In genomic region chr17:45857977-45858708, GRCh38 we compare ENCODE assay signal across 11 cellular contexts. TPM values are rescaled to one million over a fixed set of nuclear protein-coding genes. Genes with fewer than 3 reads are reported as not detected.
DNase-seq lines count a peak whose midpoint lies in the region; ATAC-seq and TF ChIP-seq lines count a peak whose summit lies in the region.
"Had no signal": no experiment of that assay in that cellular context is flagged by ENCODE, and none has a peak within 500 bp of the region (broad histone marks: within the 10 kb centered on the region; RNA-seq: fewer than 3 reads in every experiment).

No MANE protein-coding gene starts in this region.

- H2AFZ ChIP-seq in GM23248, result no peak overlapping the region

- WGBS in GM23248 (ENCODE audit: low coverage in 1 of 2, low lambda C conversion rate in 2 of 2, missing lambda C conversion rate in 2 of 2), 2 experiments, result 18 to 21% methylated on average over 10 of the region's 10 CpGs
- WGBS in endodermal cell (ENCODE audit: insufficient coverage in 1 of 2, insufficient read length in 1 of 2), 2 experiments, result 60 to 68% methylated on average over 6 to 10 of the region's 10 CpGs

- H3K9me2 ChIP-seq in GM23248 (ENCODE audit: insufficient read depth), result no peaks in the 10 kb centered on the region

- no peak for ATAC-seq in GM19035 (IDR thresholded peaks at IDR 0.05; ENCODE audit: unreplicated experiment)

- TF ChIP-seq CTCF in endodermal cell (conservative IDR thresholded peaks at IDR 0.05) (no peak), neural crest cell (conservative IDR thresholded peaks at IDR 0.05) (no peak)

- H3K27ac ChIP-seq in GM23248 (no peak overlapping the region), endodermal cell (ENCODE audit: low read depth, low read length) (no peak overlapping the region)

- peaks cover 4% of the 10 kb centered on the region; the same call in 1 of the 2 replicates for H3F3A ChIP-seq in GM23248 (ENCODE audit: insufficient read depth)

- no peak overlapping the region for H3K4me2 ChIP-seq in GM23248 (ENCODE audit: unreplicated experiment)

- H3K4me3 ChIP-seq in GM23248, result no peak overlapping the region
- H3K4me3 ChIP-seq in endodermal cell (ENCODE audit: low read length), result no peak overlapping the region

- H3K36me3 ChIP-seq in GM23248 (ENCODE audit: low read depth), result no peaks in the 10 kb centered on the region
- H3K36me3 ChIP-seq in endodermal cell (ENCODE audit: control insufficient read depth, insufficient read depth, low read length), result no peaks in the 10 kb centered on the region

- no peaks in the 10 kb centered on the region for H3K4me1 Mint-ChIP-seq in endodermal cell
- no peaks in the 10 kb centered on the region for H3K4me1 Mint-ChIP-seq in neural crest cell

- no peaks in the 10 kb centered on the region for H3K9me3 Mint-ChIP-seq in endodermal cell
- no peaks in the 10 kb centered on the region for H3K9me3 Mint-ChIP-seq in neural crest cell

- no peaks in the 10 kb centered on the region for H4K20me1 ChIP-seq in GM23248 (ENCODE audit: insufficient read depth)

- in situ Hi-C loops in GM23248 (cut with MboI), result no loop called here

- no peaks in the 10 kb centered on the region for H3K79me2 ChIP-seq in GM23248 (ENCODE audit: insufficient read depth)

- H3K9me3 ChIP-seq in GM23248 (ENCODE audit: low read depth) (no peaks in the 10 kb centered on the region), endodermal cell (ENCODE audit: control insufficient read depth, low read length) (no peaks in the 10 kb centered on the region)

- 0 out of 2 replicates have a peak, but pooled peaks cover 2% of the 10 kb centered on the region for H3K27me3 ChIP-seq in GM23248 (replicated peaks; ENCODE audit: insufficient read depth)
- peaks cover 10% of the 10 kb centered on the region for H3K27me3 ChIP-seq in endodermal cell (ENCODE audit: control insufficient read depth, insufficient read depth, low read length, poor library complexity, severe bottlenecking)

- peak; percentile 54 for DNase-seq in GM23248
- peak; percentile 26 for DNase-seq in OCI-M1 (lab: John Stamatoyannopoulos, UW)
- DNase-seq in endodermal cell, result peak; percentile 94
- peak; percentile 45 for DNase-seq in neural crest cell (ENCODE audit: low read depth, low spot score)
- no peak for DNase-seq in NCI-H345 (lab: John Stamatoyannopoulos, UW)
- no peak for DNase-seq in epidermal melanocyte (ENCODE audit: insufficient read length, low spot score)
- DNase-seq in NCI-H510A (lab: John Stamatoyannopoulos, UW), result no peak
- DNase-seq: hippocampal formation, NCI-H2029 treated with DMSO at 0.1 percent for 48 hours had no signal

- H3K9ac ChIP-seq in GM23248, result no peak overlapping the region
- H3K9ac ChIP-seq in endodermal cell (ENCODE audit: extremely low read depth, low read length, poor library complexity, severe bottlenecking), result no peak overlapping the region

- peaks cover 15% of the 10 kb centered on the region for H3K27me3 Mint-ChIP-seq in endodermal cell (ENCODE audit: insufficient read depth)
- H3K27me3 Mint-ChIP-seq in neural crest cell (ENCODE audit: low read depth), result peaks cover 64% of the 10 kb centered on the region

- no peak overlapping the region for H3K27ac Mint-ChIP-seq in endodermal cell
- no peak overlapping the region for H3K27ac Mint-ChIP-seq in neural crest cell (ENCODE audit: unreplicated experiment)

- H3K4me3 Mint-ChIP-seq in endodermal cell (no peak overlapping the region), neural crest cell (no peak overlapping the region)

- H3K4me1 ChIP-seq in GM23248 (ENCODE audit: insufficient read depth), result no peaks in the 10 kb centered on the region
- no peaks in the 10 kb centered on the region for H3K4me1 ChIP-seq in endodermal cell (ENCODE audit: control insufficient read depth, insufficient read depth, low read length)

- H3K36me3 Mint-ChIP-seq in endodermal cell (ENCODE audit: low read depth) (no peaks in the 10 kb centered on the region), neural crest cell (ENCODE audit: low read depth) (no peaks in the 10 kb centered on the region)

RNA-seq across cellular contexts. Expression of gene SPPL2C, which starts 13.5 kb away (rescaled TPM):
- not detected in 2 replicates for total RNA-seq in GM23248 (2014; rRNA removed; shearing (Covaris generic))
- not detected in 2 replicates for polyA plus RNA-seq in GM23248 (2016; fragmentation: Nextera tagmentation; extraction: Ambion mirVana)
- total RNA-seq in endodermal cell (not detected), neural crest cell (not detected in 2 replicates)
- not detected for polyA plus RNA-seq in endodermal cell (2013, experiment 1 of 2)
- polyA plus RNA-seq in endodermal cell (2013, experiment 2 of 2), result not detected
- total RNA-seq: osteoblast had no signal

RNA-seq across cellular contexts. Expression of gene MAPT, which starts 36.2 kb away (rescaled TPM):
- total RNA-seq in GM23248 (2014; rRNA removed; shearing (Covaris generic)), result not detected in 2 replicates
- polyA plus RNA-seq in GM23248 (2016; fragmentation: Nextera tagmentation; extraction: Ambion mirVana), result 0.06 and 0.39 TPM in 2 replicates
- total RNA-seq in endodermal cell (under 1 TPM; 0.69 to 0.73 TPM), neural crest cell (9.5 and 13.0 TPM in 2 replicates)
- polyA plus RNA-seq in endodermal cell (2013, experiment 1 of 2), result 10.8 TPM
- polyA plus RNA-seq in endodermal cell (2013, experiment 2 of 2), result 8.2 TPM

Comparison
In these comparisons a context has a peak if more than half of its experiments do, and no peak if none do; other contexts are left out.
1. DNase-seq: peak in GM23248 (single experiment), OCI-M1 (single experiment), endodermal cell (single experiment) and neural crest cell (single experiment); none in NCI-H345 (single experiment), epidermal melanocyte (single experiment) and NCI-H510A (single experiment).